Comparison of ENCODE assay signal across 1 cellular context in the genomic region with DNA sequence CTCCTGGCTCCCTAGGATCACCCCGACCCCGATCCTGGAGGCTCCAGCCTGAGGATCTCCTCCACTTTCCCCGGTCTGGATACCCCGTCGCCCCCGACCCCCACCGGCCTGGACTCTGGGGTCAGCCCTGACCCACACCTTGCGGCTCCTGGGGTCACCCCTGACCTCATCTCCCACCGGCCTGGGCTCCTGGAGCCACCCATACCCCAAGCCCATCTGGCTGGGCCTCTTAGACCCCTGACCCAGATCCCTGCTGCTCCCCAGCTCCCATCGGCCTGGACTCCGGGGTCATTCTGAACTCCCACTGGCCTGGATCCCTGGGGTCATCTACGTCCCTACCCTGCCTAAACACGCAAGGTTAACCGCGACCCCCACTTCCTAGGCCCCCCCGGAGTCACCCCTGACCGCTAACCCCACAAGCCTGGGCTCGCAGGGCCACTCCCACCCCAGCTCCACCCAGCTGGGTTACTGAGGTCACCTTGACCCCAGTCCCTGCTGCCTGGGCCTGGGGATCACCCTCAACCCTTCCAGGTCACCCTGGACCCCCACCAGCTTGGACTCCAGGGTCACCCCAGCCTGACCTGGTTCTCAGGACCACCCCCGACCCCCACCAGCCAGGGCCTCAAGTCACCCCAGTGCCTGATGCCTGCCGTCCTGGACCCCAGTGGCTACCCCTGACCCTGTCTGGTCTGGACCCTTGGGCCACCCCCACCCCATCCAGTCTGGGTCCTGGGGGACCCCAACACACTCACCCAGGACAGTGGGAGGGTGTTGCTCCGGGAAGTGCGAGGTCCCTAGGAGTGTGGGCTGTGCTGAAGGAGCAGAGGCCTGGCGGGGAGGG.
A peak's percentile ranks its signal among the peaks of the same experiment; 100 is the strongest.
TF ChIP-seq lines count a peak whose summit lies in the region.

No MANE protein-coding gene starts in this region.

TF ChIP-seq in HepG2, 621 proteins besides CTCF, POLR2A, EP300 and RAD21 (continued from another document and continues in another):
- TF ChIP-seq, protein P1, sequence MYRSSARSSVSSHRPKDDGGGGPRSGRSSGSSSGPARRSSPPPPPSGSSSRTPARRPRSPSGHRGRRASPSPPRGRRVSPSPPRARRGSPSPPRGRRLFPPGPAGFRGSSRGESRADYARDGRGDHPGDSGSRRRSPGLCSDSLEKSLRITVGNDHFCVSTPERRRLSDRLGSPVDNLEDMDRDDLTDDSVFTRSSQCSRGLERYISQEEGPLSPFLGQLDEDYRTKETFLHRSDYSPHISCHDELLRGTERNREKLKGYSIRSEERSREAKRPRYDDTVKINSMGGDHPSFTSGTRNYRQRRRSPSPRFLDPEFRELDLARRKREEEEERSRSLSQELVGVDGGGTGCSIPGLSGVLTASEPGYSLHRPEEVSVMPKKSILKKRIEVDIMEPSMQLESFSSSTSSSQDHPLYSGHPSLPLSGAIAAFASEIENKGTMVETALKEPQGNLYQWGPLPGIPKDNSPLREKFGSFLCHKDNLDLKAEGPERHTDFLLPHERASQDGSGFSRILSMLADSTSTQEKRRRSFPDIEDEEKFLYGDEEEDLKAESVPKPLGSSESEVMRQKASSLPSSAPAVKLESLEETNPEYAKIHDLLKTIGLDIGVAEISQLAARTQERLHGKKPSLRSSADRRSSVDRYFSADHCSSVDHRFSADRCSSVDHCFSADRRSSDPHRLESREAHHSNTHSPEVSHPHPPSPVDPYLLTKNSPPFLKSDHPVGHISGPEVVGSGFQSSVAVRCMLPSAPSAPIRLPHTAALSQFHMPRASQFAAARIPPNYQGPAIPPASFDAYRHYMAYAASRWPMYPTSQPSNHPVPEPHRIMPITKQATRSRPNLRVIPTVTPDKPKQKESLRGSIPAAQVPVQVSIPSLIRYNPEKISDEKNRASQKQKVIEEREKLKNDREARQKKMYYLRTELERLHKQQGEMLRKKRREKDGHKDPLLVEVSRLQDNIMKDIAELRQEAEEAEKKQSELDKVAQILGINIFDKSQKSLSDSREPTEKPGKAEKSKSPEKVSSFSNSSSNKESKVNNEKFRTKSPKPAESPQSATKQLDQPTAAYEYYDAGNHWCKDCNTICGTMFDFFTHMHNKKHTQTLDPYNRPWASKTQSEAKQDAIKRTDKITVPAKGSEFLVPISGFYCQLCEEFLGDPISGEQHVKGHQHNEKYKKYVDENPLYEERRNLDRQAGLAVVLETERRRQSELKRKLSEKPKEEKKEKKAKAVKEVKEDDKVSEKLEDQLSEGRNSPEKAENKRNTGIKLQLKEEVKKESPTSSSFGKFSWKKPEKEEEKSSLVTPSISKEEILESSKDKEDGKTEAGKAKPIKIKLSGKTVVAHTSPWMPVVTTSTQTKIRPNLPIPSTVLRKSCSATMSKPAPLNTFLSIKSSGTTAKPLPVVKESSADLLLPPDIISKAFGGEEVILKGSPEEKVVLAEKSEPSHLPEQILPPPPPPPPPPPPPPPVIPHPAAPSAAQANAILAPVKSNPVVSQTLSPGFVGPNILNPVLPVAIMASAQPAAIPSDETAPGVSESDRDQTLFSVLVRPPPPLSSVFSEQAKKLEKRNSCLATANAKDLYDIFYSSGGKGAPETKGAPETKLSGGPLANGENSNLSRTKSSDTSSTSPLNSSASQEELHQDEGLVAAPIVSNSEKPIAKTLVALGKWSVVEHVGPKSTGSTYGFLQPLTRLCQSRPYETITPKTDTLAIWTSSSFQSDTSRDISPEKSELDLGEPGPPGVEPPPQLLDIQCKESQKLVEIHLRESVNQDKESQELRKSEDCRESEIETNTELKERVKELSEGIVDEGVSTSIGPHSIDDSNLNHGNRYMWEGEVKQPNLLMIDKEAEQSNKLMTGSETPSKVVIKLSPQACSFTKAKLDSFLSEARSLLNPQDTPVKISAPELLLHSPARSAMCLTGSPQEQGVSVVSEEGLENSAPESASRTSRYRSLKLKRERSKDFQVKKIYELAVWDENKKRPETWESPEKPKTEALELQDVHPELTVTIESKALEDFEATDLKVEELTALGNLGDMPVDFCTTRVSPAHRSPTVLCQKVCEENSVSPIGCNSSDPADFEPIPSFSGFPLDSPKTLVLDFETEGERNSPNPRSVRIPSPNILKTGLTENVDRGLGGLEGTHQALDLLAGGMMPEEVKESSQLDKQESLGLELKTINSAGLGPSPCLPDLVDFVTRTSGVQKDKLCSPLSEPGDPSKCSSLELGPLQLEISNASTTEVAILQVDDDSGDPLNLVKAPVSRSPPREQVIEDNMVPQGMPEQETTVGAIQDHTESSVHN (CRISPR knock-in tag; IDR thresholded peaks at IDR 0.05), result no peak
- TF ChIP-seq CHCHD3 (CRISPR knock-in tag; IDR thresholded peaks at IDR 0.05) (no peak), ZNF609 (CRISPR knock-in tag; IDR thresholded peaks at IDR 0.05; ENCODE audit: borderline replicate concordance) (no peak), ZNF234 (CRISPR knock-in tag; conservative IDR thresholded peaks at IDR 0.05) (no peak), GTF2F1 (IDR thresholded peaks at IDR 0.05; ENCODE audit: low read length) (no peak), SNAPC2 (CRISPR knock-in tag; IDR thresholded peaks at IDR 0.05) (no peak), ZFP90 (CRISPR knock-in tag; IDR thresholded peaks at IDR 0.05; ENCODE audit: borderline replicate concordance) (no peak), ZNF841 (CRISPR knock-in tag; IDR thresholded peaks at IDR 0.05; ENCODE audit: borderline replicate concordance) (no peak), NCOR1 (IDR thresholded peaks at IDR 0.05; ENCODE audit: borderline replicate concordance, low read length) (no peak), SIX4 (CRISPR knock-in tag; IDR thresholded peaks at IDR 0.05) (no peak), ZNF552 (CRISPR knock-in tag; IDR thresholded peaks at IDR 0.05; ENCODE audit: borderline replicate concordance) (no peak), FOXA3 (CRISPR knock-in tag; IDR thresholded peaks at IDR 0.05) (no peak), CREM (IDR thresholded peaks at IDR 0.05) (no peak), CREM (CRISPR knock-in tag; IDR thresholded peaks at IDR 0.05) (no peak), HDAC1 (CRISPR knock-in tag; IDR thresholded peaks at IDR 0.05) (peak; percentile 27), ZNF224 (CRISPR knock-in tag; IDR thresholded peaks at IDR 0.05) (0 out of 2 replicates have a peak, but pooled peaks have one; percentile 36)
- TF ChIP-seq, protein P2, sequence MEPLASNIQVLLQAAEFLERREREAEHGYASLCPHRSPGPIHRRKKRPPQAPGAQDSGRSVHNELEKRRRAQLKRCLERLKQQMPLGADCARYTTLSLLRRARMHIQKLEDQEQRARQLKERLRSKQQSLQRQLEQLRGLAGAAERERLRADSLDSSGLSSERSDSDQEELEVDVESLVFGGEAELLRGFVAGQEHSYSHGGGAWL (CRISPR knock-in tag; IDR thresholded peaks at IDR 0.05), result no peak
- TF ChIP-seq, protein P3, sequence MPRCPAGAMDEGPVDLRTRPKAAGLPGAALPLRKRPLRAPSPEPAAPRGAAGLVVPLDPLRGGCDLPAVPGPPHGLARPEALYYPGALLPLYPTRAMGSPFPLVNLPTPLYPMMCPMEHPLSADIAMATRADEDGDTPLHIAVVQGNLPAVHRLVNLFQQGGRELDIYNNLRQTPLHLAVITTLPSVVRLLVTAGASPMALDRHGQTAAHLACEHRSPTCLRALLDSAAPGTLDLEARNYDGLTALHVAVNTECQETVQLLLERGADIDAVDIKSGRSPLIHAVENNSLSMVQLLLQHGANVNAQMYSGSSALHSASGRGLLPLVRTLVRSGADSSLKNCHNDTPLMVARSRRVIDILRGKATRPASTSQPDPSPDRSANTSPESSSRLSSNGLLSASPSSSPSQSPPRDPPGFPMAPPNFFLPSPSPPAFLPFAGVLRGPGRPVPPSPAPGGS (CRISPR knock-in tag; IDR thresholded peaks at IDR 0.05), result no peak; the same call in 1 of the 2 replicates
- TF ChIP-seq, protein P4, sequence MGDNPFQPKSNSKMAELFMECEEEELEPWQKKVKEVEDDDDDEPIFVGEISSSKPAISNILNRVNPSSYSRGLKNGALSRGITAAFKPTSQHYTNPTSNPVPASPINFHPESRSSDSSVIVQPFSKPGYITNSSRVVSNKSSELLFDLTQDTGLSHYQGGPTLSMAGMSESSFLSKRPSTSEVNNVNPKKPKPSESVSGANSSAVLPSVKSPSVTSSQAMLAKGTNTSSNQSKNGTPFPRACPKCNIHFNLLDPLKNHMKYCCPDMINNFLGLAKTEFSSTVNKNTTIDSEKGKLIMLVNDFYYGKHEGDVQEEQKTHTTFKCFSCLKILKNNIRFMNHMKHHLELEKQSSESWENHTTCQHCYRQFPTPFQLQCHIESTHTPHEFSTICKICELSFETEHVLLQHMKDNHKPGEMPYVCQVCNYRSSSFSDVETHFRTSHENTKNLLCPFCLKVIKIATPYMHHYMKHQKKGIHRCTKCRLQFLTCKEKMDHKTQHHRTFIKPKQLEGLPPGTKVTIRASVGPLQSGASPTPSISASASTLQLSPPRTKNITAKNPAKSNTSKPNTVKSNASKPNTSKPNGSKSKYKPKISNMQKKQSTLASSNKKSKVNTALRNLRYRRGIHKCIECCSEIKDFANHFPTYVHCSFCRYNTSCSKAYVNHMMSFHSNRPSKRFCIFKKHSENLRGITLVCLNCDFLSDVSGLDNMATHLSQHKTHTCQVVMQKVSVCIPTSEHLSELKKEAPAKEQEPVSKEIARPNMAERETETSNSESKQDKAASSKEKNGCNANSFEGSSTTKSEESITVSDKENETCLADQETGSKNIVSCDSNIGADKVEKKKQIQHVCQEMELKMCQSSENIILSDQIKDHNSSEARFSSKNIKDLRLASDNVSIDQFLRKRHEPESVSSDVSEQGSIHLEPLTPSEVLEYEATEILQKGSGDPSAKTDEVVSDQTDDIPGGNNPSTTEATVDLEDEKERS (CRISPR knock-in tag; IDR thresholded peaks at IDR 0.05), result peak; percentile 23; the same call in 1 of the 2 replicates
- TF ChIP-seq, protein P5, sequence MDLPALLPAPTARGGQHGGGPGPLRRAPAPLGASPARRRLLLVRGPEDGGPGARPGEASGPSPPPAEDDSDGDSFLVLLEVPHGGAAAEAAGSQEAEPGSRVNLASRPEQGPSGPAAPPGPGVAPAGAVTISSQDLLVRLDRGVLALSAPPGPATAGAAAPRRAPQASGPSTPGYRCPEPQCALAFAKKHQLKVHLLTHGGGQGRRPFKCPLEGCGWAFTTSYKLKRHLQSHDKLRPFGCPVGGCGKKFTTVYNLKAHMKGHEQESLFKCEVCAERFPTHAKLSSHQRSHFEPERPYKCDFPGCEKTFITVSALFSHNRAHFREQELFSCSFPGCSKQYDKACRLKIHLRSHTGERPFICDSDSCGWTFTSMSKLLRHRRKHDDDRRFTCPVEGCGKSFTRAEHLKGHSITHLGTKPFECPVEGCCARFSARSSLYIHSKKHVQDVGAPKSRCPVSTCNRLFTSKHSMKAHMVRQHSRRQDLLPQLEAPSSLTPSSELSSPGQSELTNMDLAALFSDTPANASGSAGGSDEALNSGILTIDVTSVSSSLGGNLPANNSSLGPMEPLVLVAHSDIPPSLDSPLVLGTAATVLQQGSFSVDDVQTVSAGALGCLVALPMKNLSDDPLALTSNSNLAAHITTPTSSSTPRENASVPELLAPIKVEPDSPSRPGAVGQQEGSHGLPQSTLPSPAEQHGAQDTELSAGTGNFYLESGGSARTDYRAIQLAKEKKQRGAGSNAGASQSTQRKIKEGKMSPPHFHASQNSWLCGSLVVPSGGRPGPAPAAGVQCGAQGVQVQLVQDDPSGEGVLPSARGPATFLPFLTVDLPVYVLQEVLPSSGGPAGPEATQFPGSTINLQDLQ (CRISPR knock-in tag; IDR thresholded peaks at IDR 0.05), result no peak
